Comparison of ENCODE assay signal across 1 cellular context in genomic region chr16:1877804-1878203, GRCh38.
A peak's percentile ranks its signal among the peaks of the same experiment; 100 is the strongest.
TF ChIP-seq lines count a peak whose summit lies in the region.

No MANE protein-coding gene starts in this region.

TF ChIP-seq in HepG2, 621 proteins besides CTCF, POLR2A, EP300 and RAD21:
- TF ChIP-seq SIX4 (CRISPR knock-in tag; IDR thresholded peaks at IDR 0.05) (no peak), BHLHE40 (IDR thresholded peaks at IDR 0.05; ENCODE audit: low read length) (0 out of 2 replicates have a peak, but pooled peaks have one; percentile 16), FOXA3 (CRISPR knock-in tag; IDR thresholded peaks at IDR 0.05) (0 out of 2 replicates have a peak, but pooled peaks have one; percentile 14), MXD3 (CRISPR knock-in tag; IDR thresholded peaks at IDR 0.05) (no peak), SOX6 (IDR thresholded peaks at IDR 0.05) (no peak), SOX6 (CRISPR knock-in tag; IDR thresholded peaks at IDR 0.05) (peak; percentile 36; the same call in 1 of the 2 replicates), GFI1 (CRISPR knock-in tag; IDR thresholded peaks at IDR 0.05; ENCODE audit: borderline replicate concordance) (no peak), HNF4G (IDR thresholded peaks at IDR 0.05; ENCODE audit: borderline replicate concordance, low read depth, low read length) (no peak), HNF4G (CRISPR knock-in tag; IDR thresholded peaks at IDR 0.05; ENCODE audit: borderline replicate concordance, low read depth) (no peak), HOXA7 (CRISPR knock-in tag; IDR thresholded peaks at IDR 0.05) (no peak), SOX13 (IDR thresholded peaks at IDR 0.05) (no peak), SOX13 (CRISPR knock-in tag; conservative IDR thresholded peaks at IDR 0.05 in 1 of 2, IDR thresholded peaks at IDR 0.05 in 1 of 2) (peak in 1 of 2 experiments; percentile 14; a peak in 1 of 4 replicates)
